In the genomic region with DNA sequence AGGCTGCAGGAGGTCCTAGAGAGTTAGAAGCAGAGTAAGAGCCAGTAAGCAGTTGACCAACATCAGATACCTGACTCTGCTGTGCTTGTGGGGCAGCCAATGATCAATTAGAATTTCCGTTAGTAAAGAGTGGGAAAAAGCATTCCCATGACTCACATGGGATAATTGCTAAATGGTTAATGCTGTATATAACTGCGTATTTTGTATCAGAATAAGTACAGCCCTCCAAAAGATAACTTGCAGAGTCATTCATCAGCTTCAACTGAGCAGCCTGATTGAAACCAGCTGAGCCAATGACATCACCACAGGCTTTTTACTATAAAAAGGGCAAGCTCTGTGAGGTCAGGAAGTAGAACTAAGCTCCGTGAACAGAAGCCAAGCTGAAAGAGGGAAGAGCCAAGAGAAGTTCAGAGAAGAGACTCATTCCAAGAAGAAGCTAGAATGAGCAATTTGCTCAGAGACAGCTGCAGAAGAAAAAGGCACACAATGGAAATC, we compare ENCODE assay signal across 1 cellular context.
TF ChIP-seq lines count a peak whose summit lies in the region.

No MANE protein-coding gene starts in this region.

TF ChIP-seq in WTC11, 78 proteins besides CTCF, POLR2A, EP300 and RAD21 (continued from another document):
- TF ChIP-seq, protein P1, sequence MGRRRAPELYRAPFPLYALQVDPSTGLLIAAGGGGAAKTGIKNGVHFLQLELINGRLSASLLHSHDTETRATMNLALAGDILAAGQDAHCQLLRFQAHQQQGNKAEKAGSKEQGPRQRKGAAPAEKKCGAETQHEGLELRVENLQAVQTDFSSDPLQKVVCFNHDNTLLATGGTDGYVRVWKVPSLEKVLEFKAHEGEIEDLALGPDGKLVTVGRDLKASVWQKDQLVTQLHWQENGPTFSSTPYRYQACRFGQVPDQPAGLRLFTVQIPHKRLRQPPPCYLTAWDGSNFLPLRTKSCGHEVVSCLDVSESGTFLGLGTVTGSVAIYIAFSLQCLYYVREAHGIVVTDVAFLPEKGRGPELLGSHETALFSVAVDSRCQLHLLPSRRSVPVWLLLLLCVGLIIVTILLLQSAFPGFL (CRISPR knock-in tag; IDR thresholded peaks at IDR 0.05; ENCODE audit: borderline replicate concordance): no peak
- TF ChIP-seq FOXK1 (CRISPR knock-in tag; IDR thresholded peaks at IDR 0.05) (no peak), ESRRA (CRISPR knock-in tag; IDR thresholded peaks at IDR 0.05; ENCODE audit: borderline replicate concordance) (no peak), CREB1 (CRISPR knock-in tag; IDR thresholded peaks at IDR 0.05) (no peak), ZNF263 (CRISPR knock-in tag; IDR thresholded peaks at IDR 0.05; ENCODE audit: low read depth) (no peak)
